8 cellular contexts compared by ENCODE assay signal in the genomic region with DNA sequence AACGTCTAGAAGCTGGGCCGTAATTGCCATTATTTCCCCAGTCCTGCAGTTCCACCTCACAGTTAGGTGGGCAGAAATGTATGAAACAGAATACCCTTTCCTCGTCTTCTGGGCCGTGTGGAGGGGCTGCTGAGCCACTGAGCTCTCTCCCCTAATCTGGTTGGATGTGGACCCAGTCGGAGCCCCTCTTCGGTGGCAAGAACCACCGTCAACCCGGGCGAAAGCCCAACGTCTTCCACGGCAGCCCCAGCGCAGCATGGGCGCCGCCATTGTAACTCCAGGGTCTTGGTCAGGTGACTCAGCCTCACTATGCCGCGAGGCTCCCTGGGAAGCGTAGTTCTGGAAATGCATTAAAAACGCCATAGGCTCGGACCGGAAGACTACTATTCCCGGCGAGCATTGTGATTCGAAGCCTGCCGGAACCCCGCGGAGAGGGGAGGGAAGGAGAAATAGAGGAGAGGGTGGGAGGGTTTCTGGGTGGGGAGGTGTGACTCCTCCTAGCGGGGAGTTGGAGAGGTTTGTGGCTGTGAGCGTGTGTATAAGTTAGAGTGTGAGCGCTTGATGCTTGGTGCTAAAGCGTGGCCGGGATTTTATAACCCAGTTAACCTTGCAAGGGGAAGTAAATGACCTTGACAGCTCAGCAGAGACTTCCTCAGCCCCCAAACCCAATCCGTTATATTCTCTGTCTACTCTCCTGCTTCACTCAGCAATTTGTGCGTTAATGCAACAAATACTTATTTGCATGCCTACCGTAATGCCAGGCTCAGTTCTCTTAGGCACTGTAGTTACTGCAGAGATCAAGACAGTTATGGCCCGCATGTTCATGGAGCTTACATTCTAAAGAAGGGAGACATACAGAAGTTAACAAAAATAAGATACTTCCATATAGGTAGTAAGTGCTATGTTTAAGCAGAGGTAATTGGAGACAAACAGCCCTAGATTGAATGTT. TPM values are rescaled to one million over a fixed set of nuclear protein-coding genes. Genes with fewer than 3 reads are reported as not detected.
DNase-seq lines count a peak whose midpoint lies in the region; ATAC-seq and TF ChIP-seq lines count a peak whose summit lies in the region.

A gene with protein sequence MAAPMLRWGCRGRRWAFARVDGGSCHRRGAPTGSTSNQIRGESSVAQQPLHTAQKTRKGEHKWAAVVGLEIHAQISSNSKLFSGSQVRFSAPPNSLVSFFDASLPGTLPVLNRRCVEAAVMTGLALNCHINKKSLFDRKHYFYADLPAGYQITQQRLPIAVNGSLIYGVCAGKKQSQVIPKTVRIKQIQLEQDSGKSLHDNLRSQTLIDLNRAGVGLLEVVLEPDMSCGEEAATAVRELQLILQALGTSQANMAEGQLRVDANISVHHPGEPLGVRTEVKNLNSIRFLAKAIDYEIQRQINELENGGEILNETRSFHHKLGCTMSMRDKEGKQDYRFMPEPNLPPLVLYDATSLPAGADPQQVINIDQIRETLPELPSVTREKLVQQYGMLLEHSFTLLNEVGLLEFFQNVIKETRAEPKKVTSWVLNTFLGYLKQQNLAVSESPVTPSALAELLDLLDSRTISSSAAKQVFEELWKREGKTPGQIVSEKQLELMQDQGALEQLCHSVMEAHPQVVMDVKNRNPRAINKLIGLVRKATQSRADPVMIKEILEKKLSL (minus strand): TSS at position 295 of the 949 bp plus-strand sequence. CDS start 25 bp downstream, at position 270.

- peak in 3 of 4 experiments; percentile 28 to 64 (median 41) for TF ChIP-seq CTCF in prostate gland (IDR thresholded peaks at IDR 0.05)

- H3K36me3 Mint-ChIP-seq in T-helper 17 cell (ENCODE audit: low read depth) = peaks cover 6% of the 10 kb centered on the region

- H3K27ac ChIP-seq in prostate gland = peak within 1 kb of the TSS; percentile 43 to 51
- H3K27ac ChIP-seq in urinary bladder (ENCODE audit: low read depth) = no peak within 1 kb of the TSS

- H3K27ac Mint-ChIP-seq in T-helper 17 cell = peak within 1 kb of the TSS; percentile 94

- H3K4me1 ChIP-seq in prostate gland (replicated peaks) = no peaks in the 10 kb centered on the region
- H3K4me1 ChIP-seq in urinary bladder (ENCODE audit: insufficient read depth) = no peaks in the 10 kb centered on the region

- H3K4me1 Mint-ChIP-seq in T-helper 17 cell = peaks cover 19% of the 10 kb centered on the region

- 4% methylated on average over 35 of the region's 35 CpGs for WGBS in prostate gland
- WGBS in urinary bladder = 6% methylated on average over 35 of the region's 35 CpGs

- H3K4me3 ChIP-seq in prostate gland = peak within 1 kb of the TSS; percentile 57 to 68
- H3K4me3 ChIP-seq in urinary bladder (ENCODE audit: low read depth, low read length) = peak within 1 kb of the TSS; percentile 86

- H3K27me3 ChIP-seq in prostate gland (replicated peaks; ENCODE audit: insufficient read depth) = no peaks in the 10 kb centered on the region

- TF ChIP-seq POLR2A in prostate gland (IDR thresholded peaks at IDR 0.05) = peak; percentile 41

- H3K4me3 Mint-ChIP-seq in T-helper 17 cell = peak within 1 kb of the TSS; percentile 95

- ATAC-seq in GM18498 (IDR thresholded peaks at IDR 0.05; ENCODE audit: unreplicated experiment) (peak; percentile 100), HG02938 (IDR thresholded peaks at IDR 0.05; ENCODE audit: unreplicated experiment) (peak; percentile 100), T-helper 17 cell (peak; percentile 99), left ventricle myocardium superior (peak; percentile 100)

- intact Hi-C loops in left ventricle myocardium superior (cut with micrococcal nuclease) = loop anchor here (10.0 kb wide), 1 partner anchor 624 kb away; no protein-coding TSS in a partner anchor
- intact Hi-C loops in prostate gland (cut with DNase I) = no loop called here

- H3K9me3 ChIP-seq in T-helper 17 cell (ENCODE audit: control insufficient read depth, low read length, poor library complexity, severe bottlenecking) (no peaks in the 10 kb centered on the region), prostate gland (no peaks in the 10 kb centered on the region)

- H3K27me3 Mint-ChIP-seq in T-helper 17 cell = peaks cover 10% of the 10 kb centered on the region

- no peaks in the 10 kb centered on the region for H3K36me3 ChIP-seq in prostate gland
- H3K36me3 ChIP-seq in urinary bladder (ENCODE audit: insufficient read depth) = no peaks in the 10 kb centered on the region

- DNase-seq in NCI-H1694 treated with DMSO at 0.1 percent for 48 hours (lab: John Stamatoyannopoulos, UW) (peak; percentile 95), T-helper 17 cell (peak; percentile 75 to 85 (median 83)), amygdala (lab: John Stamatoyannopoulos, UW) (peak; percentile 62 to 99 (median 93)), left ventricle myocardium superior (peak; percentile 92), prostate gland (ENCODE audit: low spot score) (peak; percentile 96)

RNA-seq across cellular contexts. Expression of the gene that starts here (rescaled TPM):
- total RNA-seq in T-helper 17 cell = 1 to 10 TPM; 7.5 to 8.3 TPM
- total RNA-seq in left ventricle myocardium superior = 142 TPM
- total RNA-seq in prostate gland = 10 to 100 TPM; 15.8 to 38.7 TPM
- 11.7 TPM for total RNA-seq in urinary bladder
- 12.8 TPM for polyA plus RNA-seq in urinary bladder
